ENCODE assay signal across 18 cellular contexts in genomic region chr5:94562327-94562971, GRCh38. TPM values are rescaled to one million over a fixed set of nuclear protein-coding genes. Genes with fewer than 3 reads are reported as not detected.
DNase-seq lines count a peak whose midpoint lies in the region; ATAC-seq and TF ChIP-seq lines count a peak whose summit lies in the region.
"Had no signal": no experiment of that assay in that cellular context is flagged by ENCODE, and none has a peak within 500 bp of the region (broad histone marks: within the 10 kb centered on the region; RNA-seq: fewer than 3 reads in every experiment).

No MANE protein-coding gene starts in this region.

- no peaks in the 10 kb centered on the region for H3K4me1 ChIP-seq in CD4-positive, alpha-beta memory T cell (ENCODE audit: insufficient read depth, low read length)
- H3K4me1 ChIP-seq: suprapubic skin had no signal

- H3K9me3 ChIP-seq in CD4-positive, alpha-beta memory T cell (ENCODE audit: control insufficient read depth in 1 of 2, low read length in 2 of 2) = no peaks in the 10 kb centered on the region
- H3K9me3 ChIP-seq: suprapubic skin had no signal

- H3K27me3 Mint-ChIP-seq in CD4-positive, alpha-beta memory T cell = no peaks in the 10 kb centered on the region

- in situ Hi-C loops in ACHN (cut with HindIII; ENCODE audit: low pct_ligation_motif_present, low pct_unique_long_range_greater_than_20kb, low sequenced_read_pairs) = no loop called here

- no peak overlapping the region for H3K4me3 ChIP-seq in epithelial cell of proximal tubule (ENCODE audit: low read depth, low read length)
- H3K4me3 ChIP-seq in CD4-positive, alpha-beta memory T cell (ENCODE audit: low read length in 2 of 2) = no peak overlapping the region
- H3K4me3 ChIP-seq: coronary artery, SJCRH30, suprapubic skin had no signal

- POLR2A ChIA-PET in CD4-positive, alpha-beta memory T cell (lab: Charles Lee; ENCODE audit: partially characterized antibody) = no interaction called here

- no peak for TF ChIP-seq CTCF in epithelial cell of proximal tubule (conservative IDR thresholded peaks at IDR 0.05; ENCODE audit: low read depth, low read length)

- no peaks in the 10 kb centered on the region for H3K27me3 ChIP-seq in CD4-positive, alpha-beta memory T cell (ENCODE audit: insufficient read depth, low read length)
- H3K27me3 ChIP-seq: SJCRH30, suprapubic skin had no signal

- no peak overlapping the region for H3K27ac ChIP-seq in CD4-positive, alpha-beta memory T cell (ENCODE audit: low read depth, low read length)
- H3K27ac ChIP-seq: coronary artery, SJCRH30, suprapubic skin had no signal

- no peak overlapping the region for H3K27ac Mint-ChIP-seq in CD4-positive, alpha-beta memory T cell
- H3K27ac Mint-ChIP-seq: HFFc6; T-helper 2 cell treated with Interferon-gamma antibody and Interleukin-4, amounts not matched to agents 5 μg/mL and 100 μg/mL, for 36 hours had no signal

- peaks cover 0 to 7% (median under 1%) of the 10 kb centered on the region in 4 donors for H3K4me1 Mint-ChIP-seq in CD4-positive, alpha-beta memory T cell

- H3K36me3 ChIP-seq in CD4-positive, alpha-beta memory T cell (ENCODE audit: insufficient read depth, low read length) = no peaks in the 10 kb centered on the region
- H3K36me3 ChIP-seq: SJCRH30, suprapubic skin had no signal

- ATAC-seq in HG03045 (IDR thresholded peaks at IDR 0.05; ENCODE audit: unreplicated experiment) (no peak), HG02884 (IDR thresholded peaks at IDR 0.05; ENCODE audit: unreplicated experiment) (no peak), HG03025 (IDR thresholded peaks at IDR 0.05; ENCODE audit: low FRiP score, unreplicated experiment) (no peak)

- intact Hi-C loops in CD4-positive, alpha-beta memory T cell (cut with micrococcal nuclease) = no loop called here

- no peaks in the 10 kb centered on the region for H3K36me3 Mint-ChIP-seq in CD4-positive, alpha-beta memory T cell

- H3K4me3 Mint-ChIP-seq in CD4-positive, alpha-beta memory T cell = no peak overlapping the region
- H3K4me3 Mint-ChIP-seq: HFFc6; T-helper 2 cell treated with Interferon-gamma antibody and Interleukin-4, amounts not matched to agents 5 μg/mL and 100 μg/mL, for 36 hours had no signal

- DNase-seq in ACHN (peak; percentile 38), LHCN-M2 (ENCODE audit: low read depth) (peak; percentile 22), OCI-M1 (lab: John Stamatoyannopoulos, UW) (peak; percentile 61), epithelial cell of proximal tubule (ENCODE audit: low read depth) (peak; percentile 33)
- no peak for DNase-seq in CD4-positive, alpha-beta memory T cell
- DNase-seq: activated CD4-positive, alpha-beta T cell treated with anti-CD3 and anti-CD28 coated beads for 1 hour; activated gamma-delta T cell; HFFc6; NCI-H187 treated with DMSO at 0.1 percent for 48 hours; stimulated activated CD4-positive, alpha-beta T cell treated with anti-CD3 and anti-CD28 coated beads, Interleukin-4, amount 100 ng/mL, for 4 hours; stimulated activated CD8-positive, alpha-beta memory T cell treated with anti-CD3 and anti-CD28 coated beads, Interleukin-4, amount 100 ng/mL, for 48 hours had no signal

- no peaks in the 10 kb centered on the region for H3K9me3 Mint-ChIP-seq in CD4-positive, alpha-beta memory T cell
- H3K9me3 Mint-ChIP-seq: HFFc6; T-helper 2 cell treated with Interferon-gamma antibody and Interleukin-4, amounts not matched to agents 5 μg/mL and 100 μg/mL, for 36 hours had no signal

- CTCF ChIA-PET in CD4-positive, alpha-beta memory T cell (lab: Charles Lee; ENCODE audit: partially characterized antibody) = interaction anchor here (0.7 kb wide), 1 partner anchor 12 kb away, joined by 4 read pairs; no protein-coding TSS in a partner anchor

RNA-seq across cellular contexts. Expression of gene KIAA0825, which starts 56.0 kb away (rescaled TPM):
- total RNA-seq in LHCN-M2 (2014; rRNA removed) (3.1 and 3.3 TPM in 2 replicates), epithelial cell of proximal tubule (0.87 and 0.92 TPM in 2 replicates)
- polyA plus RNA-seq in LHCN-M2 (2012) = 0.69 TPM
- 1 to 10 TPM; 2.1 to 2.2 TPM for total RNA-seq in CD4-positive, alpha-beta memory T cell
- polyA plus RNA-seq in CD4-positive, alpha-beta memory T cell = 1 to 10 TPM; 1.5 to 2.0 TPM

RNA-seq across cellular contexts. Expression of gene SLF1, which starts 56.0 kb away (rescaled TPM):
- total RNA-seq in LHCN-M2 (2014; rRNA removed) (12.7 and 15.0 TPM in 2 replicates), epithelial cell of proximal tubule (8.9 and 13.1 TPM in 2 replicates)
- polyA plus RNA-seq in LHCN-M2 (2012) = 1.6 TPM
- total RNA-seq in CD4-positive, alpha-beta memory T cell = 10 to 100 TPM; 14.3 to 16.5 TPM
- 10 to 100 TPM in 1 of 2 donors, 1 to 10 TPM in 1; 4.3 to 12.1 TPM for polyA plus RNA-seq in CD4-positive, alpha-beta memory T cell

Comparison
In these comparisons a context has a peak if more than half of its experiments do, and no peak if none do; other contexts are left out.
1. DNase-seq: peak in ACHN (single experiment), LHCN-M2 (single experiment), OCI-M1 (single experiment) and epithelial cell of proximal tubule (single experiment); none in CD4-positive, alpha-beta memory T cell (0 of 5).